ENCODE assay signal across 12 cellular contexts in the genomic region with DNA sequence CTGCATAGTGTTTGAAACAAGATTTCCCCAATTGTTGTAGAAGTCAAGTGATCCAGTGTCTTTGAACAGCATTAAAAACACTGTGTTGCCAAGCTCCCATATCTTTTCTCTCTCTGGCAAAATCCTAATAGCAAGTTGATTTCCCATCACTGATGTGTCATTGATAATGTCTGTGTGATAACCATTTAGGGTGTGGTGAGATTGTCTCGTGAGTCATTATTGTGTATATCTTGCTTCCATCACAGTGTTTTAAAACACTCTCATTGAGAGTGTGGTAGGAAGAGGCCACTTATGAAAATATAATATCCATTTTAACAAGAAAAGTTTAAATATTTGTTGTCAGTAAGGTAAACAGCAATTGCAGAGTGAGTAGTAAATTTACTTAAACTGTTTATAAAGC.
DNase-seq lines count a peak whose midpoint lies in the region; ATAC-seq and TF ChIP-seq lines count a peak whose summit lies in the region.
"Had no signal": no experiment of that assay in that cellular context is flagged by ENCODE, and none has a peak within 500 bp of the region (broad histone marks: within the 10 kb centered on the region; RNA-seq: fewer than 3 reads in every experiment).

No MANE protein-coding gene starts in this region.

- H3K27ac ChIP-seq in vagina: no peak overlapping the region
- H3K27ac ChIP-seq: heart left ventricle, sigmoid colon had no signal

- H3K4me3 Mint-ChIP-seq in effector memory CD8-positive, alpha-beta T cell: no peak overlapping the region
- H3K4me3 Mint-ChIP-seq: mesothelial cell of epicardium had no signal

- TF ChIP-seq POLR2A in vagina (IDR thresholded peaks at IDR 0.05): no peak

- H3K36me3 ChIP-seq in vagina: no peaks in the 10 kb centered on the region
- H3K36me3 ChIP-seq: sigmoid colon had no signal

- no peaks in the 10 kb centered on the region for H3K9me3 ChIP-seq in vagina
- H3K9me3 ChIP-seq: sigmoid colon had no signal

- intact Hi-C loops in vagina (cut with DNase I): no loop called here

- DNase-seq in NCI-H748 (lab: John Stamatoyannopoulos, UW; ENCODE audit: unreplicated experiment) (peak; percentile 26), NCI-H748 treated with DMSO at 0.1 percent for 48 hours (lab: John Stamatoyannopoulos, UW) (no peak), NCI-H69 (lab: John Stamatoyannopoulos, UW) (peak; percentile 13), omental fat pad (ENCODE audit: low spot score) (no peak), HK-2 (ENCODE audit: unreplicated experiment) (no peak), vagina (ENCODE audit: extremely low spot score in 2 of 2) (no peak)
- DNase-seq in effector memory CD8-positive, alpha-beta T cell: no peak
- DNase-seq: ACHN, heart left ventricle, sigmoid colon had no signal

- H3K27me3 Mint-ChIP-seq in effector memory CD8-positive, alpha-beta T cell: no peaks in the 10 kb centered on the region

- H3K4me1 ChIP-seq in vagina: no peaks in the 10 kb centered on the region
- H3K4me1 ChIP-seq: sigmoid colon had no signal

- H3K4me1 Mint-ChIP-seq in effector memory CD8-positive, alpha-beta T cell (ENCODE audit: low read depth in 2 of 2): peaks cover 12 to 21% of the 10 kb centered on the region in 2 donors

- H3K27ac Mint-ChIP-seq in effector memory CD8-positive, alpha-beta T cell: peak overlapping the region; percentile 63 to 76
- H3K27ac Mint-ChIP-seq: mesothelial cell of epicardium had no signal

- no peak overlapping the region for H3K4me3 ChIP-seq in vagina
- H3K4me3 ChIP-seq: heart left ventricle, sigmoid colon had no signal

- no peaks in the 10 kb centered on the region for H3K27me3 ChIP-seq in vagina
- H3K27me3 ChIP-seq: heart left ventricle, sigmoid colon had no signal

- H3K9me3 Mint-ChIP-seq in effector memory CD8-positive, alpha-beta T cell: no peaks in the 10 kb centered on the region

- H3K36me3 Mint-ChIP-seq in effector memory CD8-positive, alpha-beta T cell (ENCODE audit: insufficient read depth): peaks cover 3% of the 10 kb centered on the region

- no peak for TF ChIP-seq CTCF in omental fat pad (IDR thresholded peaks at IDR 0.05)
- no peak for TF ChIP-seq CTCF in vagina (IDR thresholded peaks at IDR 0.05)

- peak; percentile 75 for ATAC-seq in effector memory CD8-positive, alpha-beta T cell (replicated peaks)
- ATAC-seq in omental fat pad (ENCODE audit: low FRiP score): peak; percentile 71
- ATAC-seq in HG03520 (IDR thresholded peaks at IDR 0.05; ENCODE audit: unreplicated experiment): no peak
- ATAC-seq: heart left ventricle had no signal

Comparison
In these comparisons a context has a peak if more than half of its experiments do, and no peak if none do; other contexts are left out.
1. DNase-seq: peak in NCI-H748 (single experiment) and NCI-H69 (single experiment); none in NCI-H748 treated with DMSO at 0.1 percent for 48 hours (single experiment), effector memory CD8-positive, alpha-beta T cell (0 of 3), omental fat pad (single experiment), HK-2 (single experiment) and vagina (0 of 2).